Comparison of ENCODE assay signal across 25 cellular contexts in the genomic region with DNA sequence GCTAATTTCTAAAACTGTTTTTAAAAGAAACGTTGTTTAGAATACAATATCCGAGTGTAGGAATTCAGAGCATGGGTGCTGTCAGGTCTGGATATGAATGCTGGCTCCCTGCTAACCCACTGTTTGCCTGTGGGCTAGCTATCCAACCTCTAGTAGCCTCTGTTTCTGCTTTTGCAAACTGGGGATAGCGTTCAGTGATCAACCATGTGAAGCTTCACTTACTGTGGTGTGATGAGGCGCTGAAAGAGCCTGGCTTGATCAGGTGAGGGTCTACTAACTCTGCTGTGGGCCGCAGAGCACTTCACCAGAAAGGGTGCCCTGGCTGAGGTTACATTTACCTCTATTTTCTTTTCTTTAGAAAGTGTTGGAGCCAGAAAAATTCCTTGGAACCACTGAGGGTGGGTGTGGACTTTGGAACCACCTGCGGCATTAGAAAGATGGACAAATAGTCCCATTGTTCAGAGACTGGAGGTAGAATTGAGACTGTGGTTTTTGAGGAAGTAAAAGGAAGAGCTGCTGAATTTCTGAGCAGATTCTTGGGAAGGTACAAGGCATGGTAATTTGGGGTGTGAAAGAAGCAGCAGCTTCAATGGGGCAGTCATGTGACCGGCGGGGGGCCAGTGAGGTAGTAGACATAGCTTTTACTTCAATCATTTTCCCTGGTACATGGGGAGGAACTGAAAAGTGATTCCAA. TPM values are rescaled to one million over a fixed set of nuclear protein-coding genes. Genes with fewer than 3 reads are reported as not detected.
DNase-seq lines count a peak whose midpoint lies in the region; ATAC-seq, FAIRE-seq and TF ChIP-seq lines count a peak whose summit lies in the region.
"Had no signal": no experiment of that assay in that cellular context is flagged by ENCODE, and none has a peak within 500 bp of the region (broad histone marks: within the 10 kb centered on the region; RNA-seq: fewer than 3 reads in every experiment).

No MANE protein-coding gene starts in this region.

- H3K27ac Mint-ChIP-seq in activated naive CD4-positive, alpha-beta T cell treated with anti-CD3 and anti-CD28 coated beads for 36 hours = peak overlapping the region; percentile 84
- peak overlapping the region; percentile 92 for H3K27ac Mint-ChIP-seq in stimulated activated memory B cell treated with anti-CD40 and anti-IgM and Interleukin-4, amounts not matched to agents 10 μg/mL and 1 μg/mL and 100 μg/mL, for 72 hours
- H3K27ac Mint-ChIP-seq in mesothelial cell of epicardium = no peak overlapping the region
- H3K27ac Mint-ChIP-seq: H9 had no signal

- TF ChIP-seq POLR2A in GM18526 (IDR thresholded peaks at IDR 0.05; ENCODE audit: extremely low read depth, insufficient read length) = peak; percentile 8
- no peak for TF ChIP-seq POLR2A in GM12878 (IDR thresholded peaks at IDR 0.05; ENCODE audit: low read depth, low read length)

- peak; percentile 2; the same call in 2 of the 3 replicates for ATAC-seq in GM12878
- ATAC-seq in stimulated activated memory B cell treated with anti-CD40 and anti-IgM and Interleukin-4, amounts not matched to agents 10 μg/mL and 1 μg/mL and 100 μg/mL, for 72 hours = no peak
- ATAC-seq: naive thymus-derived CD4-positive, alpha-beta T cell; SK-N-SH treated with all-trans-retinoic acid at 6 μM for 48 hours had no signal

- TF ChIP-seq EP300 in GM12878 (IDR thresholded peaks at IDR 0.05; ENCODE audit: borderline replicate concordance in 1 of 2, control insufficient read depth in 1 of 2, low read depth in 2 of 2, low read length in 2 of 2) = no peak

- no peaks in the 10 kb centered on the region for H3K9me3 Mint-ChIP-seq in activated naive CD4-positive, alpha-beta T cell treated with anti-CD3 and anti-CD28 coated beads for 36 hours
- H3K9me3 Mint-ChIP-seq in stimulated activated memory B cell treated with anti-CD40 and anti-IgM and Interleukin-4, amounts not matched to agents 10 μg/mL and 1 μg/mL and 100 μg/mL, for 72 hours = no peaks in the 10 kb centered on the region
- H3K9me3 Mint-ChIP-seq in mesothelial cell of epicardium = no peaks in the 10 kb centered on the region
- H3K9me3 Mint-ChIP-seq: H9; naive thymus-derived CD4-positive, alpha-beta T cell; stimulated activated naive CD8-positive, alpha-beta T cell treated with anti-CD3 and anti-CD28 coated beads, Interleukin-15, amount 100 ng/mL, for 72 hours had no signal

- TF ChIP-seq CTCF in GM12878 (IDR thresholded peaks at IDR 0.05 in 2 of 3, conservative IDR thresholded peaks at IDR 0.05 in 1 of 3; ENCODE audit: control insufficient read depth in 2 of 3, extremely low read depth in 1 of 3, insufficient read depth in 1 of 3, low read depth in 3 of 3, low read length in 3 of 3) = no peak
- no peak for TF ChIP-seq CTCF in mesothelial cell of epicardium (IDR thresholded peaks at IDR 0.05; ENCODE audit: unreplicated experiment)

- 58% methylated on average over 8 of the region's 8 CpGs for WGBS in GM12878 (ENCODE audit: insufficient coverage, insufficient replicate concordance, low lambda C conversion rate, missing lambda C conversion rate)

- no peak overlapping the region for H3K4me3 ChIP-seq in GM12878
- H3K4me3 ChIP-seq: cardiac muscle cell, transverse colon had no signal

- DNase-seq in activated naive CD4-positive, alpha-beta T cell treated with anti-CD3 and anti-CD28 coated beads for 36 hours = no peak
- DNase-seq in activated naive CD4-positive, alpha-beta T cell (lab: John Stamatoyannopoulos, UW) = no peak
- DNase-seq in GM12878 (ENCODE audit: low read depth, low spot score) (no peak), mesothelial cell of epicardium (ENCODE audit: low spot score in 2 of 2, unreplicated experiment in 2 of 2) (no peak), activated gamma-delta T cell treated with Interleukin-2 at 50 U/mL for 16 hours (no peak)
- no peak for DNase-seq in stimulated activated CD4-positive, alpha-beta T cell treated with anti-CD3 and anti-CD28 coated beads, Interleukin-4, amount 100 ng/mL, for 4 hours
- DNase-seq: activated CD4-positive, CD25-positive, alpha-beta regulatory T cell; activated effector memory CD4-positive, alpha-beta T cell treated with anti-CD3 and anti-CD28 coated beads, Interleukin-2, amount 50 U/mL, for 16 hours; amygdala; dermis blood vessel endothelial cell; DMS 273 treated with DMSO at 0.1 percent for 48 hours; H9; kidney glomerular epithelial cell; naive thymus-derived CD4-positive, alpha-beta T cell; NCI-H1436 treated with DMSO at 0.1 percent for 48 hours; NCI-H524 treated with DMSO at 0.1 percent for 48 hours; small intestine; stimulated activated naive CD8-positive, alpha-beta T cell treated with anti-CD3 and anti-CD28 coated beads, Interleukin-15, amount 100 ng/mL, for 72 hours; transverse colon had no signal

- CTCF ChIA-PET in activated naive CD4-positive, alpha-beta T cell treated with anti-CD3 and anti-CD28 coated beads for 36 hours (lab: Charles Lee) = interaction anchor here (1.5 to 2.0 kb wide), 3 partner anchors 8 to 74 kb away, joined by 5 to 7 read pairs (median 6); no protein-coding TSS in a partner anchor
- CTCF ChIA-PET in GM12878 (lab: Yijun Ruan, JAX) = interaction anchor here (0.8 to 22.7 kb wide), 9 partner anchors 9 to 71 kb away, joined by 3 to 335 read pairs (median 8); a partner anchor contains a TSS

- BruUV-seq in GM12878 (replicated peaks; lab: Mats Ljungman, UMichigan) = no TSS peak

- H3K79me2 ChIP-seq in GM12878 (ENCODE audit: control insufficient read depth, insufficient read depth, low read length) = peaks cover 43% of the 10 kb centered on the region

- in situ Hi-C loops in GM12878 (cut with MboI) = no loop called here

- SMC1A ChIA-PET in GM12878 (lab: Charles Lee; ENCODE audit: uncharacterized antibody, unreplicated experiment) = interaction anchor here (1.6 to 51.7 kb wide), 6 partner anchors 7 to 73 kb away, joined by 4 to 1536 read pairs (median 8); a partner anchor contains a TSS

- H3K36me3 ChIP-seq in GM12878 (ENCODE audit: control insufficient read depth in 2 of 2, insufficient read depth in 2 of 2, low read length in 1 of 2) = peaks cover 0 to 16% of the 10 kb centered on the region in 2 experiments; a peak in 2 of 4 replicates
- H3K36me3 ChIP-seq: cardiac muscle cell, transverse colon had no signal

- H2AFZ ChIP-seq in GM12878 (ENCODE audit: control insufficient read depth, low read depth, low read length) = no peak overlapping the region; the same call in 1 of the 2 replicates

- H3K4me1 ChIP-seq in GM12878 (ENCODE audit: control insufficient read depth, insufficient read depth, low read length) = peaks cover 85% of the 10 kb centered on the region

- no peak for FAIRE-seq in GM12878 (lab: Jason Lieb, UNC)
- FAIRE-seq: small intestine had no signal

- H3K4me3 Mint-ChIP-seq in activated naive CD4-positive, alpha-beta T cell treated with anti-CD3 and anti-CD28 coated beads for 36 hours = no peak overlapping the region
- H3K4me3 Mint-ChIP-seq in stimulated activated memory B cell treated with anti-CD40 and anti-IgM and Interleukin-4, amounts not matched to agents 10 μg/mL and 1 μg/mL and 100 μg/mL, for 72 hours = peak overlapping the region; percentile 1
- no peak overlapping the region for H3K4me3 Mint-ChIP-seq in mesothelial cell of epicardium
- H3K4me3 Mint-ChIP-seq: H9; naive thymus-derived CD4-positive, alpha-beta T cell had no signal

- no peaks in the 10 kb centered on the region for H3K9me3 ChIP-seq in GM12878 (replicated peaks; ENCODE audit: control insufficient read depth, insufficient read depth, low read length)
- H3K9me3 ChIP-seq: transverse colon had no signal

- H3K36me3 Mint-ChIP-seq in activated naive CD4-positive, alpha-beta T cell treated with anti-CD3 and anti-CD28 coated beads for 36 hours (ENCODE audit: low read depth) = peaks cover 53% of the 10 kb centered on the region
- peaks cover 93% of the 10 kb centered on the region for H3K36me3 Mint-ChIP-seq in stimulated activated memory B cell treated with anti-CD40 and anti-IgM and Interleukin-4, amounts not matched to agents 10 μg/mL and 1 μg/mL and 100 μg/mL, for 72 hours
- H3K36me3 Mint-ChIP-seq in mesothelial cell of epicardium = no peaks in the 10 kb centered on the region

- peak overlapping the region; percentile 90 for H3K4me2 ChIP-seq in GM12878 (ENCODE audit: control insufficient read depth, insufficient read depth)

- TF ChIP-seq RAD21 in GM12878 (IDR thresholded peaks at IDR 0.05; ENCODE audit: insufficient read depth, low read depth, low read length) = no peak

- no peaks in the 10 kb centered on the region for H4K20me1 ChIP-seq in GM12878 (ENCODE audit: control insufficient read depth, insufficient read depth)

- RAD21 ChIA-PET in GM12878 (lab: Charles Lee; ENCODE audit: unreplicated experiment) = interaction anchor here (0.5 to 3.5 kb wide), 14 partner anchors 10 to 315 kb away, joined by 3 to 22 read pairs (median 6); a partner anchor contains a TSS

- peak overlapping the region; percentile 83 for H3K27ac ChIP-seq in GM12878 (ENCODE audit: control insufficient read depth, insufficient read depth)
- H3K27ac ChIP-seq: C4-2B, cardiac muscle cell, RWPE1, transverse colon had no signal

- peak overlapping the region; percentile 3; the same call in 1 of the 2 replicates for H3K9ac ChIP-seq in GM12878 (ENCODE audit: control insufficient read depth, insufficient read depth, low read length)

- POLR2A ChIA-PET in GM12878 (lab: Charles Lee) = interaction anchor here (1.0 to 32.8 kb wide), 4 partner anchors 10 to 182 kb away, joined by 3 to 840 read pairs (median 32); a partner anchor contains a TSS

- no peaks in the 10 kb centered on the region for H3K27me3 Mint-ChIP-seq in activated naive CD4-positive, alpha-beta T cell treated with anti-CD3 and anti-CD28 coated beads for 36 hours (ENCODE audit: low read depth)
- H3K27me3 Mint-ChIP-seq in stimulated activated memory B cell treated with anti-CD40 and anti-IgM and Interleukin-4, amounts not matched to agents 10 μg/mL and 1 μg/mL and 100 μg/mL, for 72 hours = no peaks in the 10 kb centered on the region
- peaks cover 22% of the 10 kb centered on the region for H3K27me3 Mint-ChIP-seq in mesothelial cell of epicardium (ENCODE audit: low read depth)
- H3K27me3 Mint-ChIP-seq: naive thymus-derived CD4-positive, alpha-beta T cell; stimulated activated naive CD8-positive, alpha-beta T cell treated with anti-CD3 and anti-CD28 coated beads, Interleukin-15, amount 100 ng/mL, for 72 hours had no signal

- peaks cover 88% of the 10 kb centered on the region for H3K4me1 Mint-ChIP-seq in activated naive CD4-positive, alpha-beta T cell treated with anti-CD3 and anti-CD28 coated beads for 36 hours (ENCODE audit: low read depth)
- peaks cover 96% of the 10 kb centered on the region for H3K4me1 Mint-ChIP-seq in stimulated activated memory B cell treated with anti-CD40 and anti-IgM and Interleukin-4, amounts not matched to agents 10 μg/mL and 1 μg/mL and 100 μg/mL, for 72 hours
- peaks cover 9% of the 10 kb centered on the region for H3K4me1 Mint-ChIP-seq in mesothelial cell of epicardium

- intact Hi-C loops in activated naive CD4-positive, alpha-beta T cell treated with anti-CD3 and anti-CD28 coated beads for 36 hours (cut with micrococcal nuclease) = loop anchor here (10.0 kb wide), 2 partner anchors 1271 to 1439 kb away; a partner anchor contains a TSS
- intact Hi-C loops in GM12878 (cut with micrococcal nuclease; ENCODE audit: unreplicated experiment) = loop anchor here (5.0 to 10.0 kb wide), 4 partner anchors 68 to 1271 kb away; a partner anchor contains a TSS

- no peaks in the 10 kb centered on the region for H3K27me3 ChIP-seq in GM12878 (replicated peaks in 1 of 2; ENCODE audit: control insufficient read depth in 2 of 2, insufficient read depth in 2 of 2, low read length in 1 of 2)
- H3K27me3 ChIP-seq: transverse colon had no signal

RNA-seq across cellular contexts. Expression of a gene that starts 10.3 kb away (rescaled TPM):
- total RNA-seq in activated naive CD4-positive, alpha-beta T cell treated with anti-CD3 and anti-CD28 coated beads for 36 hours = 10 to 100 TPM; 52.9 to 55.4 TPM
- 524 and 549 TPM in 2 replicates for total RNA-seq in GM12878 (2013; cell fraction: nucleolus; rRNA removed)
- total RNA-seq in GM12878 (2014; rRNA removed) (89.9 and 105 TPM in 2 replicates), GM12878 (2014; rRNA removed; fragmentation: Illumina TruSeq; extraction: Trizol) (91.0 and 96.4 TPM in 2 replicates), GM12878 (2021) (61.1 and 65.2 TPM in 2 replicates), mesothelial cell of epicardium (0.53 to 1.0 TPM (median 0.80 TPM) in 3 replicates)
- polyA plus RNA-seq in GM12878 (2011; ENCODE audit: low read depth) = 29.9 TPM
- polyA plus RNA-seq in GM12878 (2011; rRNA removed) (112 and 124 TPM in 2 replicates), GM12878 (2014; fragmentation: Illumina TruSeq; extraction: Trizol) (87.3 and 115 TPM in 2 replicates), GM12878 (2014; fragmentation: Nextera tagmentation; extraction: Ambion mirVana) (10 to 100 TPM; 17.6 to 17.8 TPM), GM12878 (2014; rRNA removed) (52.2 and 64.8 TPM in 2 replicates), GM12878 (2016; fragmentation: Nextera tagmentation; extraction: Ambion mirVana) (10 to 100 TPM; 48.7 to 55.4 TPM)
- 69.4 and 74.5 TPM in 2 replicates for polyA plus RNA-seq in GM12878 (2011; cell fraction: cytosol; rRNA removed)
- polyA plus RNA-seq in GM12878 (2011; cell fraction: nucleus; rRNA removed) = 69.0 and 84.1 TPM in 2 replicates
- 35.4 and 61.7 TPM in 2 replicates for polyA plus RNA-seq in GM12878 (2012)
- polyA minus RNA-seq in GM12878 (2011; rRNA and poly(A)+ RNA removed) = 155 and 171 TPM in 2 replicates
- 26.6 and 28.9 TPM in 2 replicates for polyA minus RNA-seq in GM12878 (2011; cell fraction: cytosol; rRNA and poly(A)+ RNA removed)
- 178 and 224 TPM in 2 replicates for polyA minus RNA-seq in GM12878 (2011; cell fraction: nucleus; rRNA and poly(A)+ RNA removed)
- polyA plus RNA-seq: cardiac muscle cell had no signal

Comparison
In these comparisons a context has a peak if more than half of its experiments do, and no peak if none do; other contexts are left out.
1. RNA of a gene that starts 10.3 kb away (total RNA-seq): 61.1 to 549 TPM in GM12878 and 52.9 to 55.4 TPM in activated naive CD4-positive, alpha-beta T cell treated with anti-CD3 and anti-CD28 coated beads for 36 hours; 0.53 to 1.0 TPM in mesothelial cell of epicardium; every median in the first group is over 10 times any median in the second.